Comparison of ENCODE assay signal across 4 cellular contexts in genomic region chr1:148881261-148881660, GRCh38. TPM values are rescaled to one million over a fixed set of nuclear protein-coding genes. Genes with fewer than 3 reads are reported as not detected.
DNase-seq lines count a peak whose midpoint lies in the region; ATAC-seq, FAIRE-seq and TF ChIP-seq lines count a peak whose summit lies in the region.
"Not testable (repeated sequence)": the region's sequence is repeated elsewhere in the genome, so short reads cannot be mapped to it uniquely, and the experiment has no call there.

No MANE protein-coding gene starts in this region.

- H2BK15ac ChIP-seq in IMR-90 (ENCODE audit: low read depth, low read length): not testable (repeated sequence)

- not testable (repeated sequence) for H3K23ac ChIP-seq in IMR-90 (ENCODE audit: low read depth, low read length)

- H3K36me3 ChIP-seq in GM23248 (ENCODE audit: low read depth); IMR-90 (ENCODE audit: control insufficient read depth, insufficient read depth, low read length): not testable (repeated sequence)

- peak; percentile 17 for FAIRE-seq in islet of Langerhans (lab: Jason Lieb, UNC)

- not testable (repeated sequence) for H2AFZ ChIP-seq in GM23248; IMR-90 (replicated peaks; ENCODE audit: low read length, poor library complexity)

- not testable (repeated sequence) for H3K9me3 ChIP-seq in GM23248 (ENCODE audit: low read depth); IMR-90 (ENCODE audit: control insufficient read depth, insufficient read depth, low read length)

- not testable (repeated sequence) for H3K79me2 ChIP-seq in GM23248 (ENCODE audit: insufficient read depth)

- H4K5ac ChIP-seq in IMR-90 (ENCODE audit: low read depth, low read length): not testable (repeated sequence)

- not testable (repeated sequence) for BruUV-seq in IMR-90 (replicated peaks; lab: Mats Ljungman, UMichigan)

- H3K14ac ChIP-seq in IMR-90 (replicated peaks; ENCODE audit: low read depth, low read length): not testable (repeated sequence)

- H3K18ac ChIP-seq in IMR-90 (ENCODE audit: low read depth, low read length): not testable (repeated sequence)

- WGBS in GM23248 (ENCODE audit: low coverage in 1 of 2, low lambda C conversion rate in 2 of 2, missing lambda C conversion rate in 2 of 2), 2 experiments: no CpG with 5 or more reads among the region's 1 CpG
- no CpG with 5 or more reads among the region's 1 CpG for WGBS in IMR-90 (ENCODE audit: extremely low coverage in 2 of 2, insufficient read length in 1 of 2), 2 experiments

- not testable (repeated sequence) for H2BK20ac ChIP-seq in IMR-90 (ENCODE audit: low read depth, low read length)

- POLR2A ChIA-PET in IMR-90 (lab: Charles Lee; ENCODE audit: unreplicated experiment): not testable (repeated sequence)

- dilution Hi-C loops in IMR-90 (cut with HindIII; ENCODE audit: low sequenced_read_pairs, unreplicated experiment): not testable (repeated sequence)

- CTCF ChIA-PET in IMR-90 (lab: Yijun Ruan, JAX): not testable (repeated sequence)

- TF ChIP-seq POLR2A in IMR-90 (IDR thresholded peaks at IDR 0.05; ENCODE audit: low read depth, low read length): not testable (repeated sequence)

- DNase-seq in GM23248, IMR-90: not testable (repeated sequence)

- intact Hi-C loops in IMR-90 (cut with micrococcal nuclease): not testable (repeated sequence)

- not testable (repeated sequence) for H4K20me1 ChIP-seq in GM23248 (ENCODE audit: insufficient read depth); IMR-90 (ENCODE audit: insufficient read depth, low read length)

- not testable (repeated sequence) for TF ChIP-seq CTCF in IMR-90 (conservative IDR thresholded peaks at IDR 0.05; ENCODE audit: low read depth, low read length)

- not testable (repeated sequence) for H3K79me1 ChIP-seq in IMR-90 (ENCODE audit: low read depth in 1 of 2, low read length in 2 of 2)

- H3K56ac ChIP-seq in IMR-90 (ENCODE audit: extremely low read depth, insufficient read depth, low read length): not testable (repeated sequence)

- not testable (repeated sequence) for H3K4ac ChIP-seq in IMR-90 (ENCODE audit: low read depth, low read length)

- H3K4me1 ChIP-seq in GM23248 (ENCODE audit: insufficient read depth); IMR-90 (ENCODE audit: control insufficient read depth, insufficient read depth, low read length): not testable (repeated sequence)

- H3K9me1 ChIP-seq in IMR-90 (ENCODE audit: insufficient read depth, low read length): not testable (repeated sequence)

- not testable (repeated sequence) for H2AK5ac ChIP-seq in IMR-90 (ENCODE audit: low read depth, low read length)

- not testable (repeated sequence) for TF ChIP-seq RAD21 in IMR-90 (IDR thresholded peaks at IDR 0.05; ENCODE audit: low read length)

- peak; percentile 62 for ATAC-seq in IMR-90 (ENCODE audit: low read depth)
- ATAC-seq in SK-N-SH treated with all-trans-retinoic acid at 6 μM for 48 hours: peak; percentile 80

- H3K27ac ChIP-seq in GM23248: 0 out of 2 replicates have a peak overlapping the region, but pooled peaks have one; percentile 27
- not testable (repeated sequence) for H3K27ac ChIP-seq in IMR-90 (ENCODE audit: insufficient read depth, low read length)

- not testable (repeated sequence) for H2AK9ac ChIP-seq in IMR-90 (replicated peaks; ENCODE audit: low read depth, low read length, poor library complexity)

- not testable (repeated sequence) for H2BK5ac ChIP-seq in IMR-90 (ENCODE audit: low read depth, low read length, poor library complexity, severe bottlenecking)

- H4K91ac ChIP-seq in IMR-90 (ENCODE audit: insufficient read depth, low read depth, low read length): not testable (repeated sequence)

- H3K4me3 ChIP-seq in GM23248; IMR-90 (ENCODE audit: insufficient read depth, low read depth, low read length): not testable (repeated sequence)

- not testable (repeated sequence) for H3K27me3 ChIP-seq in GM23248 (replicated peaks; ENCODE audit: insufficient read depth); IMR-90 (ENCODE audit: control insufficient read depth, insufficient read depth, low read length)

- H3K9me2 ChIP-seq in GM23248 (ENCODE audit: insufficient read depth): not testable (repeated sequence)

- not testable (repeated sequence) for H3K4me2 ChIP-seq in GM23248 (ENCODE audit: unreplicated experiment); IMR-90 (ENCODE audit: low read depth, low read length)

- H3K9ac ChIP-seq in GM23248; IMR-90 (ENCODE audit: low read depth, low read length): not testable (repeated sequence)

- H3F3A ChIP-seq in GM23248 (ENCODE audit: insufficient read depth): not testable (repeated sequence)

- H4K8ac ChIP-seq in IMR-90 (ENCODE audit: low read depth in 2 of 2, low read length in 2 of 2): not testable (repeated sequence)

- in situ Hi-C loops in GM23248 (cut with MboI); IMR-90 (cut with MboI; ENCODE audit: low sequenced_read_pairs): not testable (repeated sequence)

- not testable (repeated sequence) for H2BK120ac ChIP-seq in IMR-90 (ENCODE audit: low read depth, low read length)

RNA-seq across cellular contexts. Expression of gene PDE4DIP, which starts 37.0 kb away (rescaled TPM):
- total RNA-seq in GM23248 (2014; rRNA removed; shearing (Covaris generic)): 115 and 149 TPM in 2 replicates
- 116 and 128 TPM in 2 replicates for polyA plus RNA-seq in GM23248 (2016; fragmentation: Nextera tagmentation; extraction: Ambion mirVana)
- total RNA-seq in IMR-90 (2012; rRNA removed): 71.4 and 74.4 TPM in 2 replicates
- polyA plus RNA-seq in IMR-90 (2012; rRNA removed): 27.1 and 36.7 TPM in 2 replicates
- 13.4 and 40.4 TPM in 2 replicates for polyA plus RNA-seq in IMR-90 (2012; cell fraction: cytosol; rRNA removed)
- 42.6 and 113 TPM in 2 replicates for polyA plus RNA-seq in IMR-90 (2012; cell fraction: nucleus; rRNA removed; ENCODE audit: low replicate concordance)
